10 cellular contexts compared by ENCODE assay signal in the genomic region with DNA sequence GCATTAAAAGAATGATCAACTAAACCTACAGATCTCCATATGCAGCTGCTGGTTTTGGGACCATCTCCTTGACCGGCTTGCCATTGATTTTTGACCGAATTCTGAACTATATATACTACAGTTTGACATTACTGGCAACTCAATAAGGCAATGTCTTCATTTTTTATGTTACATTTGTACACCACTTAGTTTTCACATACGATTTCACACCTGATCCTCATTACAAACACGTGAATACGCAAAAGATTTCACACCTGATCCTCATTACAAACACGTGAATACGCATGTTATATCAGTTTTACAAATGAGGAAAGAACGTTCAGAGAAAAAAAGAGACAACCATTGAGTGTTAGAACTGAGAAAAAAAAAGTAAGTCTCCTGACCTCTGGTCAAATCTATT. TPM values are rescaled to one million over a fixed set of nuclear protein-coding genes. Genes with fewer than 3 reads are reported as not detected.
DNase-seq lines count a peak whose midpoint lies in the region; ATAC-seq and TF ChIP-seq lines count a peak whose summit lies in the region.
"Had no signal": no experiment of that assay in that cellular context is flagged by ENCODE, and none has a peak within 500 bp of the region (broad histone marks: within the 10 kb centered on the region; RNA-seq: fewer than 3 reads in every experiment).

No MANE protein-coding gene starts in this region.

- H3K9me3 ChIP-seq in left ventricle myocardium inferior (replicated peaks) (no peaks in the 10 kb centered on the region), iPS-18c (ENCODE audit: control insufficient read depth, insufficient read depth, low read length) (no peaks in the 10 kb centered on the region)

- H3K4me1 ChIP-seq in left ventricle myocardium inferior, result peaks cover 36% of the 10 kb centered on the region

- H3K27ac Mint-ChIP-seq in activated CD4-positive, alpha-beta memory T cell treated with anti-CD3 and anti-CD28 coated beads, Interleukin-2, amount 10 ng/mL, durations not matched to agents 7 days and 5 days, result peak overlapping the region; percentile 90

- CTCF ChIA-PET in activated CD4-positive, alpha-beta memory T cell treated with anti-CD3 and anti-CD28 coated beads, Interleukin-2, amount 10 ng/mL, durations not matched to agents 7 days and 5 days (lab: Charles Lee), result interaction anchor here (0.9 kb wide), 1 partner anchor 98 kb away, joined by 3 read pairs; no protein-coding TSS in a partner anchor

- no peak for TF ChIP-seq CTCF in left ventricle myocardium inferior (IDR thresholded peaks at IDR 0.05; ENCODE audit: borderline replicate concordance)

- no peaks in the 10 kb centered on the region for H3K27me3 Mint-ChIP-seq in activated CD4-positive, alpha-beta memory T cell treated with anti-CD3 and anti-CD28 coated beads, Interleukin-2, amount 10 ng/mL, durations not matched to agents 7 days and 5 days

- ATAC-seq in left ventricle myocardium superior (no peak), GM18909 (IDR thresholded peaks at IDR 0.05; ENCODE audit: poor library complexity, unreplicated experiment) (no peak), GM18498 (IDR thresholded peaks at IDR 0.05; ENCODE audit: unreplicated experiment) (no peak)

- H3K9me3 Mint-ChIP-seq in activated CD4-positive, alpha-beta memory T cell treated with anti-CD3 and anti-CD28 coated beads, Interleukin-2, amount 10 ng/mL, durations not matched to agents 7 days and 5 days, result no peaks in the 10 kb centered on the region

- peaks cover 52% of the 10 kb centered on the region for H3K4me1 Mint-ChIP-seq in activated CD4-positive, alpha-beta memory T cell treated with anti-CD3 and anti-CD28 coated beads, Interleukin-2, amount 10 ng/mL, durations not matched to agents 7 days and 5 days

- H3K36me3 Mint-ChIP-seq in activated CD4-positive, alpha-beta memory T cell treated with anti-CD3 and anti-CD28 coated beads, Interleukin-2, amount 10 ng/mL, durations not matched to agents 7 days and 5 days (ENCODE audit: low read depth), result peaks cover 10% of the 10 kb centered on the region

- H3K36me3 ChIP-seq in left ventricle myocardium inferior, result peaks cover under 1% of the 10 kb centered on the region

- no peaks in the 10 kb centered on the region for H3K27me3 ChIP-seq in left ventricle myocardium inferior (ENCODE audit: low read depth)

- DNase-seq in left ventricle myocardium inferior (no peak), left ventricle myocardium superior (no peak), epidermal melanocyte (ENCODE audit: insufficient read length, low spot score) (no peak), COLO829 (ENCODE audit: low spot score) (no peak)
- DNase-seq in activated CD4-positive, alpha-beta memory T cell treated with anti-CD3 and anti-CD28 coated beads, Interleukin-2, amount 10 ng/mL, durations not matched to agents 7 days and 5 days, result no peak
- DNase-seq: DMS79 treated with DMSO at 0.1 percent for 48 hours, NCI-H2029 treated with DMSO at 0.1 percent for 48 hours had no signal

- POLR2A ChIA-PET in activated CD4-positive, alpha-beta memory T cell treated with anti-CD3 and anti-CD28 coated beads, Interleukin-2, amount 10 ng/mL, durations not matched to agents 7 days and 5 days (lab: Charles Lee), result interaction anchor here (1.7 kb wide), 1 partner anchor 221 kb away, joined by 6 read pairs; a partner anchor contains a TSS

- intact Hi-C loops in left ventricle myocardium inferior (cut with micrococcal nuclease), result loop anchor here (10.0 kb wide), 1 partner anchor 143 kb away; no protein-coding TSS in a partner anchor
- intact Hi-C loops in left ventricle myocardium superior (cut with micrococcal nuclease), result no loop called here

- peak overlapping the region; percentile 96 for H3K4me3 Mint-ChIP-seq in activated CD4-positive, alpha-beta memory T cell treated with anti-CD3 and anti-CD28 coated beads, Interleukin-2, amount 10 ng/mL, durations not matched to agents 7 days and 5 days

- H3K4me3 ChIP-seq in left ventricle myocardium inferior, result peak overlapping the region; percentile 86
- H3K4me3 ChIP-seq in iPS-18c (ENCODE audit: insufficient read depth, low read depth, low read length), result peak overlapping the region; percentile 100

- no peak overlapping the region for H3K27ac ChIP-seq in left ventricle myocardium inferior (replicated peaks)

RNA-seq across cellular contexts. Expression of a gene that starts 1.1 kb away (rescaled TPM):
- total RNA-seq in left ventricle myocardium inferior, result 2.1 TPM
- total RNA-seq in left ventricle myocardium superior, result 2.2 TPM
- 10 to 100 TPM; 13.2 to 13.3 TPM for total RNA-seq in activated CD4-positive, alpha-beta memory T cell treated with anti-CD3 and anti-CD28 coated beads, Interleukin-2, amount 10 ng/mL, durations not matched to agents 7 days and 5 days

RNA-seq across cellular contexts. Expression of a gene that starts 1.3 kb away (rescaled TPM):
- total RNA-seq in left ventricle myocardium inferior (7.5 TPM), left ventricle myocardium superior (6.4 TPM)
- total RNA-seq in activated CD4-positive, alpha-beta memory T cell treated with anti-CD3 and anti-CD28 coated beads, Interleukin-2, amount 10 ng/mL, durations not matched to agents 7 days and 5 days, result 10 to 100 TPM; 13.9 to 15.4 TPM

RNA-seq across cellular contexts. Expression of a gene that starts 46.4 kb away (rescaled TPM):
- total RNA-seq in left ventricle myocardium inferior, result 166 TPM
- 209 TPM for total RNA-seq in left ventricle myocardium superior
- total RNA-seq in activated CD4-positive, alpha-beta memory T cell treated with anti-CD3 and anti-CD28 coated beads, Interleukin-2, amount 10 ng/mL, durations not matched to agents 7 days and 5 days, result under 1 TPM; 0.53 to 0.60 TPM

Comparison
In these comparisons a context has a peak if more than half of its experiments do, and no peak if none do; other contexts are left out.
1. RNA of a gene that starts 46.4 kb away (total RNA-seq): 209 TPM in left ventricle myocardium superior (single experiment) and 166 TPM in left ventricle myocardium inferior (single experiment); 0.53 to 0.60 TPM in activated CD4-positive, alpha-beta memory T cell treated with anti-CD3 and anti-CD28 coated beads, Interleukin-2, amount 10 ng/mL, durations not matched to agents 7 days and 5 days; every median in the first group is over 100 times any median in the second.